Comparison of ENCODE assay signal across 22 cellular contexts in the genomic region with DNA sequence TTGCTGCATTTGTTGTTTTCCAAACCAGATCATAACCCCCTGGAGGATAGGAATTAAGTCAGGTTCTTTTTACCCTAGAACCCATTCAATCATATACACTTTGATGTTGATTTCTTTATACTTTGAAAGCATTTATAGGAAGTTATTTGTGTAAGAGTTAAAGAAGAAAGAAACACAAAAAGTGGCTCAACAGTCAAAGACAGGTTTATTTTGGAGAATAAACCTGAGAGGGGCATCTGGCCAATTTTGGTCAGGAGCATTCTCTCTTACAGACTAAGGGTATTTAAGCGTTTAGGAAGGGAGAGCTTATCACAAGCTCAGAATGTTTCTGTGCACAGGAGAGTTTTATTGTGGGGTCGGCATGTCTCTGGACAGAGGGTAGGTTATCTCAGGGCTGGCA.
"Had no signal": no experiment of that assay in that cellular context is flagged by ENCODE, and none has a peak within 500 bp of the region (broad histone marks: within the 10 kb centered on the region; RNA-seq: fewer than 3 reads in every experiment).

No MANE protein-coding gene starts in this region.

- H3K27ac Mint-ChIP-seq: dendritic cell treated with granulocyte-macrophage colony-stimulating factor and Interleukin-4, amounts not matched to agents 40 ng/mL and 50 ng/mL, for 4 days; effector memory CD8-positive, alpha-beta T cell; mesothelial cell of epicardium had no signal

- H3K4me3 Mint-ChIP-seq: dendritic cell treated with granulocyte-macrophage colony-stimulating factor and Interleukin-4, amounts not matched to agents 40 ng/mL and 50 ng/mL, for 4 days; effector memory CD8-positive, alpha-beta T cell; mesothelial cell of epicardium had no signal

- H3K27me3 Mint-ChIP-seq: dendritic cell treated with granulocyte-macrophage colony-stimulating factor and Interleukin-4, amounts not matched to agents 40 ng/mL and 50 ng/mL, for 4 days; effector memory CD8-positive, alpha-beta T cell; naive B cell had no signal

- H3K9me3 ChIP-seq: colonic mucosa, lower lobe of right lung, mucosa of descending colon had no signal

- H3K4me1 ChIP-seq: colonic mucosa, esophagus muscularis mucosa, foreskin keratinocyte, gastroesophageal sphincter, heart left ventricle, left lung, lower lobe of right lung had no signal

- H3K4me3 ChIP-seq: colonic mucosa, esophagus muscularis mucosa, gastroesophageal sphincter, heart left ventricle, left lung, lower lobe of right lung, mucosa of descending colon had no signal

- ATAC-seq: effector memory CD8-positive, alpha-beta T cell; foreskin keratinocyte; gastroesophageal sphincter; heart left ventricle; left cardiac atrium; left lung; left ventricle myocardium superior; lower lobe of right lung; mucosa of descending colon had no signal

- H3K27ac ChIP-seq: colonic mucosa, esophagus muscularis mucosa, foreskin keratinocyte, gastroesophageal sphincter, heart left ventricle, left lung, lower lobe of right lung had no signal

- FAIRE-seq: endothelial cell of umbilical vein, frontal cortex, islet of Langerhans, keratinocyte had no signal

- DNase-seq: colonic mucosa; cortex of kidney; effector CD8-positive, alpha-beta T cell; effector memory CD8-positive, alpha-beta T cell; foreskin keratinocyte; heart left ventricle; hippocampal formation; left cardiac atrium; left lung; left ventricle myocardium superior; lower lobe of right lung; mesenchymal stem cell; mucosa of descending colon; naive B cell had no signal

- H3K36me3 ChIP-seq: colonic mucosa, esophagus muscularis mucosa, gastroesophageal sphincter, heart left ventricle, left lung, lower lobe of right lung had no signal

- H3K36me3 Mint-ChIP-seq: mesothelial cell of epicardium, naive B cell had no signal

- H3K9me3 Mint-ChIP-seq: effector memory CD8-positive, alpha-beta T cell had no signal

- H3K4me1 Mint-ChIP-seq: mesothelial cell of epicardium, naive B cell had no signal

- H3K27me3 ChIP-seq: colonic mucosa, esophagus muscularis mucosa, foreskin keratinocyte, gastroesophageal sphincter, heart left ventricle, left lung had no signal
